Comparison of ENCODE assay signal across 18 cellular contexts in genomic region chr5:83493644-83494043, GRCh38. TPM values are rescaled to one million over a fixed set of nuclear protein-coding genes. Genes with fewer than 3 reads are reported as not detected.
DNase-seq lines count a peak whose midpoint lies in the region; ATAC-seq and TF ChIP-seq lines count a peak whose summit lies in the region.
"Had no signal": no experiment of that assay in that cellular context is flagged by ENCODE, and none has a peak within 500 bp of the region (broad histone marks: within the 10 kb centered on the region; RNA-seq: fewer than 3 reads in every experiment).

No MANE protein-coding gene starts in this region.

- H3K27ac Mint-ChIP-seq in CD14-positive monocyte (peak overlapping the region in 5 of 7 donors; percentile 22 to 83 (median 63)), endodermal cell (peak overlapping the region; percentile 91)

- H3K9ac ChIP-seq in IMR-90 (ENCODE audit: low read depth, low read length) (no peak overlapping the region), endodermal cell (ENCODE audit: extremely low read depth, low read length, poor library complexity, severe bottlenecking) (no peak overlapping the region), neural cell (ENCODE audit: low read length) (peak overlapping the region; percentile 22)

- no peak overlapping the region for H2AK9ac ChIP-seq in IMR-90 (replicated peaks; ENCODE audit: low read depth, low read length, poor library complexity)

- intact Hi-C loops in CD14-positive monocyte (cut with micrococcal nuclease) (no loop called here), IMR-90 (cut with micrococcal nuclease) (no loop called here)

- H3K9me1 ChIP-seq in IMR-90 (ENCODE audit: insufficient read depth, low read length) = peaks cover 8% of the 10 kb centered on the region

- H2AFZ ChIP-seq in IMR-90 (replicated peaks; ENCODE audit: low read length, poor library complexity) = no peak overlapping the region
- H2AFZ ChIP-seq in neural cell (ENCODE audit: low read depth, low read length) = no peak overlapping the region

- TF ChIP-seq RAD21 in IMR-90 (IDR thresholded peaks at IDR 0.05; ENCODE audit: low read length) (no peak), neural cell (conservative IDR thresholded peaks at IDR 0.05) (no peak)

- H3K9me3 Mint-ChIP-seq in CD14-positive monocyte (no peaks in the 10 kb centered on the region), endodermal cell (no peaks in the 10 kb centered on the region)

- no TSS peak for BruUV-seq in IMR-90 (replicated peaks; lab: Mats Ljungman, UMichigan)

- CTCF ChIA-PET in IMR-90 (lab: Yijun Ruan, JAX) = interaction anchor here (1.4 kb wide), 1 partner anchor 14 kb away, joined by 3 read pairs; no protein-coding TSS in a partner anchor

- peaks cover 11 to 28% of the 10 kb centered on the region in 2 experiments; a peak in 3 of 4 replicates for H3K79me1 ChIP-seq in IMR-90 (ENCODE audit: low read depth in 1 of 2, low read length in 2 of 2)

- H3K4me2 ChIP-seq in IMR-90 (ENCODE audit: low read depth, low read length) (no peak overlapping the region), neural cell (ENCODE audit: low read length) (peak overlapping the region; percentile 56)

- H3K18ac ChIP-seq in IMR-90 (ENCODE audit: low read depth, low read length) = no peak overlapping the region

- ATAC-seq in IMR-90 (ENCODE audit: low read depth) (no peak), GM21390 (IDR thresholded peaks at IDR 0.05; ENCODE audit: unreplicated experiment) (no peak), HG03342 (IDR thresholded peaks at IDR 0.05; ENCODE audit: unreplicated experiment) (no peak)
- ATAC-seq in stimulated activated naive CD8-positive, alpha-beta T cell treated with anti-CD3 and anti-CD28 coated beads, Interleukin-15, Interleukin-2, amounts not matched to agents 100 U/mL and 50 U/mL, for 24 hours = no peak

- H2BK20ac ChIP-seq in IMR-90 (ENCODE audit: low read depth, low read length) = no peak overlapping the region; the same call in 1 of the 2 replicates

- H3K27me3 ChIP-seq in IMR-90 (ENCODE audit: control insufficient read depth, insufficient read depth, low read length) = no peaks in the 10 kb centered on the region
- H3K27me3 ChIP-seq in endodermal cell (ENCODE audit: control insufficient read depth, insufficient read depth, low read length, poor library complexity, severe bottlenecking) = no peaks in the 10 kb centered on the region
- no peaks in the 10 kb centered on the region for H3K27me3 ChIP-seq in neural cell (ENCODE audit: insufficient read depth, low read depth, low read length)
- H3K27me3 ChIP-seq: SJCRH30 had no signal

- H2BK15ac ChIP-seq in IMR-90 (ENCODE audit: low read depth, low read length) = no peak overlapping the region

- no peak overlapping the region for H3K4me3 Mint-ChIP-seq in CD14-positive monocyte
- H3K4me3 Mint-ChIP-seq in endodermal cell = peak overlapping the region; percentile 3

- POLR2A ChIA-PET in IMR-90 (lab: Charles Lee; ENCODE audit: unreplicated experiment) = no interaction called here

- H3K27me3 Mint-ChIP-seq in CD14-positive monocyte (ENCODE audit: low read depth in 3 of 3) = peaks cover 0 to 2% (median 0%) of the 10 kb centered on the region in 3 donors
- H3K27me3 Mint-ChIP-seq in endodermal cell (ENCODE audit: insufficient read depth) = peaks cover 7% of the 10 kb centered on the region

- no peak overlapping the region for H3K56ac ChIP-seq in IMR-90 (ENCODE audit: extremely low read depth, insufficient read depth, low read length)

- no peak overlapping the region for H3K23ac ChIP-seq in IMR-90 (ENCODE audit: low read depth, low read length)

- peaks cover 18% of the 10 kb centered on the region for H3K36me3 ChIP-seq in IMR-90 (ENCODE audit: control insufficient read depth, insufficient read depth, low read length)
- peaks cover 46% of the 10 kb centered on the region for H3K36me3 ChIP-seq in endodermal cell (ENCODE audit: control insufficient read depth, insufficient read depth, low read length)
- peaks cover 59% of the 10 kb centered on the region for H3K36me3 ChIP-seq in neural cell (ENCODE audit: insufficient read depth, low read length)

- H3K4me3 ChIP-seq in IMR-90 (ENCODE audit: insufficient read depth, low read depth, low read length) (no peak overlapping the region), endodermal cell (ENCODE audit: low read length) (no peak overlapping the region), neural cell (ENCODE audit: low read length) (peak overlapping the region; percentile 84)
- H3K4me3 ChIP-seq: SJCRH30 had no signal

- 70% methylated on average over 5 of the region's 7 CpGs; no CpG with 5 or more reads in 1 of the 2 experiments for WGBS in IMR-90 (ENCODE audit: extremely low coverage in 2 of 2, insufficient read length in 1 of 2), 2 experiments
- WGBS in endodermal cell (ENCODE audit: insufficient coverage in 1 of 2, insufficient read length in 1 of 2), 2 experiments = 55 to 69% methylated on average over 6 to 7 of the region's 7 CpGs

- peak overlapping the region; percentile 17; the same call in 1 of the 2 replicates for H3K4ac ChIP-seq in IMR-90 (ENCODE audit: low read depth, low read length)

- DNase-seq in CD14-positive monocyte (ENCODE audit: low spot score) = no peak
- no peak for DNase-seq in IMR-90
- peak; percentile 73 for DNase-seq in endodermal cell
- no peak for DNase-seq in stimulated activated CD4-positive, alpha-beta T cell treated with anti-CD3 and anti-CD28 coated beads, Interleukin-12 subunit alpha, Interleukin-12 subunit beta, amount 100 ng/mL, for 4 hours
- no peak for DNase-seq in stimulated activated naive CD8-positive, alpha-beta T cell treated with anti-CD3 and anti-CD28 coated beads, Interleukin-15, Interleukin-2, amounts not matched to agents 100 U/mL and 50 U/mL, for 24 hours
- DNase-seq: GDM1, MV-4-11, NCI-H1105 treated with DMSO at 0.1 percent for 48 hours, NCI-H2029 treated with DMSO at 0.1 percent for 48 hours, NCI-H2171, NCI-H524 treated with DMSO at 0.1 percent for 48 hours, SJCRH30 had no signal

- H2BK5ac ChIP-seq in IMR-90 (ENCODE audit: low read depth, low read length, poor library complexity, severe bottlenecking) = no peak overlapping the region

- no peak overlapping the region for H3K27ac ChIP-seq in IMR-90 (ENCODE audit: insufficient read depth, low read length)
- H3K27ac ChIP-seq in endodermal cell (ENCODE audit: low read depth, low read length) = peak overlapping the region; percentile 30
- peak overlapping the region; percentile 99 for H3K27ac ChIP-seq in neural cell (ENCODE audit: low read length)
- H3K27ac ChIP-seq: C4-2B, HL-60, SJCRH30 had no signal

- no peak overlapping the region for H4K91ac ChIP-seq in IMR-90 (ENCODE audit: insufficient read depth, low read depth, low read length)

- H2BK120ac ChIP-seq in IMR-90 (ENCODE audit: low read depth, low read length) = 0 out of 2 replicates have a peak overlapping the region, but pooled peaks have one; percentile 5

- TF ChIP-seq POLR2A in IMR-90 (IDR thresholded peaks at IDR 0.05; ENCODE audit: low read depth, low read length) = no peak

- peaks cover 100% of the 10 kb centered on the region for H3K79me2 ChIP-seq in neural cell (replicated peaks; ENCODE audit: insufficient read depth, low read length)

- peaks cover 26% of the 10 kb centered on the region for H3K4me1 Mint-ChIP-seq in CD14-positive monocyte
- peaks cover 61% of the 10 kb centered on the region for H3K4me1 Mint-ChIP-seq in endodermal cell

- no peaks in the 10 kb centered on the region for H3K9me3 ChIP-seq in IMR-90 (ENCODE audit: control insufficient read depth, insufficient read depth, low read length)
- no peaks in the 10 kb centered on the region for H3K9me3 ChIP-seq in endodermal cell (ENCODE audit: control insufficient read depth, low read length)
- H3K9me3 ChIP-seq in neural cell (ENCODE audit: low read length) = no peaks in the 10 kb centered on the region
- H3K9me3 ChIP-seq: SJCRH30 had no signal

- H3K36me3 Mint-ChIP-seq in CD14-positive monocyte = peaks cover 87 to 99% of the 10 kb centered on the region in 2 donors
- H3K36me3 Mint-ChIP-seq in endodermal cell (ENCODE audit: low read depth) = peaks cover 61% of the 10 kb centered on the region

- peak overlapping the region; percentile 51; the same call in 1 of the 2 replicates for H4K5ac ChIP-seq in IMR-90 (ENCODE audit: low read depth, low read length)

- peaks cover 3% of the 10 kb centered on the region for H3F3A ChIP-seq in neural cell (ENCODE audit: insufficient read depth, low read length, poor library complexity, severe bottlenecking)

- no peaks in the 10 kb centered on the region for H4K20me1 ChIP-seq in IMR-90 (ENCODE audit: insufficient read depth, low read length)
- H4K20me1 ChIP-seq in neural cell (ENCODE audit: insufficient read depth) = peaks cover 97% of the 10 kb centered on the region

- 0 out of 2 replicates have a peak overlapping the region, but pooled peaks have one; percentile 3 for H3K14ac ChIP-seq in IMR-90 (replicated peaks; ENCODE audit: low read depth, low read length)

- no peak overlapping the region for H2AK5ac ChIP-seq in IMR-90 (ENCODE audit: low read depth, low read length)

- TF ChIP-seq EP300 in neural cell (conservative IDR thresholded peaks at IDR 0.05; ENCODE audit: poor library complexity, severe bottlenecking) = no peak

- H4K8ac ChIP-seq in IMR-90 (ENCODE audit: low read depth in 2 of 2, low read length in 2 of 2) = no peak overlapping the region

- H3K4me1 ChIP-seq in IMR-90 (ENCODE audit: control insufficient read depth, insufficient read depth, low read length) (peaks cover 5% of the 10 kb centered on the region), endodermal cell (ENCODE audit: control insufficient read depth, insufficient read depth, low read length) (peaks cover 15% of the 10 kb centered on the region)

- TF ChIP-seq CTCF in CD14-positive monocyte (IDR thresholded peaks at IDR 0.05) = no peak
- no peak for TF ChIP-seq CTCF in IMR-90 (conservative IDR thresholded peaks at IDR 0.05; ENCODE audit: low read depth, low read length)
- no peak for TF ChIP-seq CTCF in endodermal cell (conservative IDR thresholded peaks at IDR 0.05)
- no peak for TF ChIP-seq CTCF in neural cell (IDR thresholded peaks at IDR 0.05; ENCODE audit: poor library complexity, severe bottlenecking)

- in situ Hi-C loops in IMR-90 (cut with MboI; ENCODE audit: low sequenced_read_pairs) = no loop called here

- dilution Hi-C loops in IMR-90 (cut with HindIII; ENCODE audit: low sequenced_read_pairs, unreplicated experiment) = no loop called here

- H3K9me2 ChIP-seq in neural cell (ENCODE audit: insufficient read depth, low read length) = no peaks in the 10 kb centered on the region

TF ChIP-seq in IMR-90, 13 proteins besides CTCF, POLR2A, EP300 and RAD21 (continues in another document):
- no peak for TF ChIP-seq CEBPB (IDR thresholded peaks at IDR 0.05; ENCODE audit: low read depth, low read length)

TF ChIP-seq in neural cell, 6 proteins besides CTCF, POLR2A, EP300 and RAD21 (continues in another document):
- TF ChIP-seq SMC3 (conservative IDR thresholded peaks at IDR 0.05; ENCODE audit: poor library complexity) = no peak

RNA-seq across cellular contexts. Expression of gene VCAN, which starts 22.1 kb away (rescaled TPM):
- 100 to 1,000 TPM; 417 to 844 TPM for polyA plus RNA-seq in CD14-positive monocyte
- 158 and 159 TPM in 2 replicates for total RNA-seq in IMR-90 (2012; rRNA removed)
- 45.3 and 47.5 TPM in 2 replicates for polyA plus RNA-seq in IMR-90 (2012; rRNA removed)
- polyA plus RNA-seq in IMR-90 (2012; cell fraction: cytosol; rRNA removed) = 20.7 and 25.5 TPM in 2 replicates
- 17.1 and 53.0 TPM in 2 replicates for polyA plus RNA-seq in IMR-90 (2012; cell fraction: nucleus; rRNA removed; ENCODE audit: low replicate concordance)
- 100 to 1,000 TPM; 363 to 397 TPM for total RNA-seq in endodermal cell
- 188 TPM for polyA plus RNA-seq in endodermal cell (2013, experiment 1 of 2)
- polyA plus RNA-seq in endodermal cell (2013, experiment 2 of 2) = 171 TPM
- 1,185 and 1,274 TPM in 2 replicates for polyA plus RNA-seq in neural cell
- 3,969 and 5,103 TPM in 2 replicates for polyA minus RNA-seq in neural cell
- total RNA-seq: HT-29 had no signal

Comparison
In these comparisons a context has a peak if more than half of its experiments do, and no peak if none do; other contexts are left out.
1. RNA of gene VCAN, which starts 22.1 kb away (polyA plus RNA-seq): 1,185 to 1,274 TPM in neural cell and 417 to 844 TPM in CD14-positive monocyte; 17.1 to 53.0 TPM in IMR-90; every median in the first group is over 4 times any median in the second.